In genomic region chr14:52693004-52693403, GRCh38 we compare ENCODE assay signal across 15 cellular contexts. TPM values are rescaled to one million over a fixed set of nuclear protein-coding genes. Genes with fewer than 3 reads are reported as not detected.
DNase-seq lines count a peak whose midpoint lies in the region; ATAC-seq and TF ChIP-seq lines count a peak whose summit lies in the region.
"Had no signal": no experiment of that assay in that cellular context is flagged by ENCODE, and none has a peak within 500 bp of the region (broad histone marks: within the 10 kb centered on the region; RNA-seq: fewer than 3 reads in every experiment).

No MANE protein-coding gene starts in this region.

- H3K4me1 Mint-ChIP-seq in stimulated activated naive CD8-positive, alpha-beta T cell treated with anti-CD3 and anti-CD28 coated beads, Interleukin-15, Interleukin-2, amounts not matched to agents 100 ng/mL and 50 ng/mL, for 24 hours (ENCODE audit: low read depth) = peaks cover 63% of the 10 kb centered on the region

- no peaks in the 10 kb centered on the region for H3K27me3 ChIP-seq in heart right ventricle
- H3K27me3 ChIP-seq: cardiac muscle cell, SJSA1, uterus had no signal

- H3K9me3 ChIP-seq in heart right ventricle = no peaks in the 10 kb centered on the region
- H3K9me3 ChIP-seq: uterus had no signal

- no peaks in the 10 kb centered on the region for H3K27me3 Mint-ChIP-seq in stimulated activated naive CD8-positive, alpha-beta T cell treated with anti-CD3 and anti-CD28 coated beads, Interleukin-15, Interleukin-2, amounts not matched to agents 100 ng/mL and 50 ng/mL, for 24 hours

- H3K9me3 Mint-ChIP-seq in stimulated activated naive CD8-positive, alpha-beta T cell treated with anti-CD3 and anti-CD28 coated beads, Interleukin-15, Interleukin-2, amounts not matched to agents 100 ng/mL and 50 ng/mL, for 24 hours = no peaks in the 10 kb centered on the region

- peaks cover 25% of the 10 kb centered on the region for H3K36me3 Mint-ChIP-seq in stimulated activated naive CD8-positive, alpha-beta T cell treated with anti-CD3 and anti-CD28 coated beads, Interleukin-15, Interleukin-2, amounts not matched to agents 100 ng/mL and 50 ng/mL, for 24 hours (ENCODE audit: low read depth)

- no peak for ATAC-seq in stimulated activated naive CD8-positive, alpha-beta T cell treated with anti-CD3 and anti-CD28 coated beads, Interleukin-15, Interleukin-2, amounts not matched to agents 100 U/mL and 50 U/mL, for 24 hours
- no peak for ATAC-seq in heart right ventricle
- ATAC-seq in HG03520 (IDR thresholded peaks at IDR 0.05; ENCODE audit: unreplicated experiment) = no peak
- ATAC-seq in GM19397 (IDR thresholded peaks at IDR 0.05; ENCODE audit: unreplicated experiment) = no peak

- no peak for TF ChIP-seq CTCF in RWPE1 (conservative IDR thresholded peaks at IDR 0.05; ENCODE audit: low read depth)
- no peak for TF ChIP-seq CTCF in heart right ventricle (IDR thresholded peaks at IDR 0.05)

- peak overlapping the region; percentile 99 for H3K4me3 Mint-ChIP-seq in stimulated activated naive CD8-positive, alpha-beta T cell treated with anti-CD3 and anti-CD28 coated beads, Interleukin-15, Interleukin-2, amounts not matched to agents 100 ng/mL and 50 ng/mL, for 24 hours

- no peak overlapping the region for H3K4me3 ChIP-seq in heart right ventricle
- H3K4me3 ChIP-seq: cardiac muscle cell, SJSA1, uterus had no signal

- POLR2A ChIA-PET in RWPE1 (lab: Yijun Ruan, JAX; ENCODE audit: low non-redundant PET) = no interaction called here

- peaks cover 0 to 77% (median 36%) of the 10 kb centered on the region in 9 donors for H3K4me1 ChIP-seq in heart right ventricle
- H3K4me1 ChIP-seq: uterus had no signal

- peak overlapping the region; percentile 6 for H3K27ac ChIP-seq in RWPE1
- peak overlapping the region; percentile 95 for H3K27ac ChIP-seq in epithelial cell of prostate
- no peak overlapping the region for H3K27ac ChIP-seq in heart right ventricle
- H3K27ac ChIP-seq: cardiac muscle cell, SJSA1, uterus, VCaP had no signal

- no peak for DNase-seq in stimulated activated naive CD8-positive, alpha-beta T cell treated with anti-CD3 and anti-CD28 coated beads, Interleukin-15, Interleukin-2, amounts not matched to agents 100 U/mL and 50 U/mL, for 24 hours
- no peak for DNase-seq in RWPE1 (ENCODE audit: low spot score)
- DNase-seq in epithelial cell of prostate (ENCODE audit: low read depth, low spot score) = no peak
- DNase-seq in heart right ventricle = no peak
- DNase-seq in HPDE6-E6E7 (ENCODE audit: extremely low spot score) = no peak
- DNase-seq: C1 segment of cervical spinal cord, glutamatergic neuron, NCI-H2081 treated with DMSO at 0.1 percent for 48 hours, uterus had no signal

- 58 to 70% methylated on average over 2 of the region's 2 CpGs for WGBS in heart right ventricle, 2 donors

- intact Hi-C loops in heart right ventricle (cut with DNase I) = loop anchor here in 2 of 10 donors (10.0 kb wide), 1 partner anchor 138 kb away; the partner anchor contains the start of genes GPR137C (in 2 of the 2) and TXNDC16 (in 2 of the 2)

- H3K36me3 ChIP-seq in heart right ventricle = peaks cover 0 to 3% (median 0%) of the 10 kb centered on the region in 9 donors
- H3K36me3 ChIP-seq: cardiac muscle cell, uterus had no signal

- H3K27ac Mint-ChIP-seq in stimulated activated naive CD8-positive, alpha-beta T cell treated with anti-CD3 and anti-CD28 coated beads, Interleukin-15, Interleukin-2, amounts not matched to agents 100 ng/mL and 50 ng/mL, for 24 hours = no peak overlapping the region

- CTCF ChIA-PET in RWPE1 (lab: Yijun Ruan, JAX) = interaction anchor here (0.6 kb wide), 1 partner anchor 1816 kb away, joined by 4 read pairs; no protein-coding TSS in a partner anchor

RNA-seq across cellular contexts. Expression of gene ERO1A, which starts 2.4 kb away (rescaled TPM):
- total RNA-seq in heart right ventricle = 10 to 100 TPM; 12.7 to 54.0 (median 16.3) TPM
- 10 to 100 TPM in 1 of 2 donors, 1 to 10 TPM in 1; 9.2 to 11.9 TPM for polyA plus RNA-seq in heart right ventricle

RNA-seq across cellular contexts. Expression of gene PSMC6, which starts 14.0 kb away (rescaled TPM):
- total RNA-seq in heart right ventricle = 10 to 100 TPM; 78.5 to 94.0 (median 85.4) TPM
- 10 to 100 TPM; 92.4 to 99.4 TPM for polyA plus RNA-seq in heart right ventricle

RNA-seq across cellular contexts. Expression of gene STYX, which starts 37.0 kb away (rescaled TPM):
- total RNA-seq in heart right ventricle = 10 to 100 TPM; 12.9 to 15.8 (median 14.2) TPM
- polyA plus RNA-seq in heart right ventricle = 1 to 10 TPM; 3.4 to 6.6 TPM

Comparison
In these comparisons a context has a peak if more than half of its experiments do, and no peak if none do; other contexts are left out.
1. H3K27ac ChIP-seq: peak in RWPE1 (single experiment) and epithelial cell of prostate (single experiment); none in heart right ventricle (0 of 10).